17 cellular contexts compared by ENCODE assay signal in genomic region chr6:42113929-42114636, GRCh38. TPM values are rescaled to one million over a fixed set of nuclear protein-coding genes. Genes with fewer than 3 reads are reported as not detected.
DNase-seq lines count a peak whose midpoint lies in the region; ATAC-seq and TF ChIP-seq lines count a peak whose summit lies in the region.
"Had no signal": no experiment of that assay in that cellular context is flagged by ENCODE, and none has a peak within 500 bp of the region (broad histone marks: within the 10 kb centered on the region; RNA-seq: fewer than 3 reads in every experiment).

No MANE protein-coding gene starts in this region.

- no peak overlapping the region for H3K4me2 ChIP-seq in smooth muscle cell

- H3K27me3 ChIP-seq in smooth muscle cell (ENCODE audit: low read depth), result no peaks in the 10 kb centered on the region

- peaks cover 24% of the 10 kb centered on the region for H4K20me1 ChIP-seq in smooth muscle cell (ENCODE audit: low read depth)

- H3F3A ChIP-seq in smooth muscle cell (ENCODE audit: low read depth), result no peaks in the 10 kb centered on the region

- no peaks in the 10 kb centered on the region for H3K36me3 ChIP-seq in smooth muscle cell (ENCODE audit: low read depth)

- TF ChIP-seq CTCF in fibroblast of villous mesenchyme (IDR thresholded peaks at IDR 0.05; ENCODE audit: insufficient read depth, low read depth, low read length), result no peak
- no peak for TF ChIP-seq CTCF in smooth muscle cell (IDR thresholded peaks at IDR 0.05; ENCODE audit: borderline replicate concordance, insufficient read depth, poor library complexity, severe bottlenecking)

- H3K9ac ChIP-seq in smooth muscle cell (ENCODE audit: low read depth), result no peak overlapping the region

- no peaks in the 10 kb centered on the region for H3K9me3 ChIP-seq in smooth muscle cell (replicated peaks; ENCODE audit: low read depth)

- H3K4me3 ChIP-seq in fibroblast of villous mesenchyme (ENCODE audit: low read depth, low read length) (no peak overlapping the region), smooth muscle cell (no peak overlapping the region)

- no peak overlapping the region for H2AFZ ChIP-seq in smooth muscle cell (ENCODE audit: low read depth)

- H3K79me2 ChIP-seq in smooth muscle cell (ENCODE audit: low read depth), result no peaks in the 10 kb centered on the region

- DNase-seq in HT-29 (ENCODE audit: low spot score) (peak; percentile 81), RPMI7951 (ENCODE audit: low read depth) (peak; percentile 87), fibroblast of villous mesenchyme (ENCODE audit: low read depth) (peak; percentile 40), smooth muscle cell (lab: John Stamatoyannopoulos, UW; ENCODE audit: unreplicated experiment) (no peak), DMS53 (lab: John Stamatoyannopoulos, UW) (no peak)
- DNase-seq: activated CD4-positive, alpha-beta memory T cell treated with anti-CD3 and anti-CD28 coated beads for 36 hours; activated gamma-delta T cell treated with Interleukin-2 at 50 U/mL for 16 hours; effector CD8-positive, alpha-beta T cell; left cardiac atrium; NCI-H1048; NCI-H524 treated with DMSO at 0.1 percent for 48 hours; SHP77 had no signal

- no peaks in the 10 kb centered on the region for H3K4me1 ChIP-seq in smooth muscle cell (ENCODE audit: low read depth)

- 44% methylated on average over 5 of the region's 5 CpGs for WGBS in smooth muscle cell (ENCODE audit: low lambda C conversion rate)

- H3K27ac ChIP-seq in smooth muscle cell (ENCODE audit: low read depth), result peak overlapping the region; percentile 32

- ATAC-seq in GM18873 (IDR thresholded peaks at IDR 0.05; ENCODE audit: low FRiP score, unreplicated experiment) (no peak), HG03280 (IDR thresholded peaks at IDR 0.05; ENCODE audit: unreplicated experiment) (no peak)
- ATAC-seq: left cardiac atrium; natural killer cell treated with Interleukin-12 subunit alpha and Interleukin-12 subunit beta and Interleukin-15 and Interleukin-18, amount 100 ng/mL, for 72 hours had no signal

RNA-seq across cellular contexts. Expression of gene C6orf132, which starts 28.3 kb away (rescaled TPM):
- 119 and 136 TPM in 2 replicates for total RNA-seq in HT-29 (2014; rRNA removed; shearing (Covaris generic))
- total RNA-seq in RPMI7951 (2014; rRNA removed; shearing (Covaris generic)), result not detected in 2 replicates
- total RNA-seq in fibroblast of villous mesenchyme (2.6 and 4.3 TPM in 2 replicates), smooth muscle cell (4.5 and 4.9 TPM in 2 replicates)
- 1.4 and 7.0 TPM in 2 replicates for polyA plus RNA-seq in smooth muscle cell
- total RNA-seq: G401 had no signal
- polyA plus RNA-seq: CD14-positive monocyte had no signal

RNA-seq across cellular contexts. Expression of gene GUCA1A, which starts 59.1 kb away (rescaled TPM):
- not detected in 2 replicates for total RNA-seq in HT-29 (2014; rRNA removed; shearing (Covaris generic))
- not detected in 2 replicates for total RNA-seq in RPMI7951 (2014; rRNA removed; shearing (Covaris generic))
- total RNA-seq in fibroblast of villous mesenchyme (0.32 TPM in 1 of 2 replicates, not detected in the other), smooth muscle cell (1.6 and 2.3 TPM in 2 replicates)
- 3.9 and 7.2 TPM in 2 replicates for polyA plus RNA-seq in smooth muscle cell
- total RNA-seq: activated CD4-positive, alpha-beta memory T cell treated with anti-CD3 and anti-CD28 coated beads for 36 hours; G401; left cardiac atrium; natural killer cell treated with Interleukin-12 subunit alpha and Interleukin-12 subunit beta and Interleukin-15 and Interleukin-18, amount 100 ng/mL, for 72 hours had no signal
- polyA plus RNA-seq: CD14-positive monocyte had no signal

Comparison
In these comparisons a context has a peak if more than half of its experiments do, and no peak if none do; other contexts are left out.
1. DNase-seq: peak in HT-29 (single experiment), RPMI7951 (single experiment) and fibroblast of villous mesenchyme (single experiment); none in smooth muscle cell (single experiment) and DMS53 (single experiment).
2. RNA of gene C6orf132, which starts 28.3 kb away (total RNA-seq): 119 to 136 TPM in HT-29; 4.5 to 4.9 TPM in smooth muscle cell, 2.6 to 4.3 TPM in fibroblast of villous mesenchyme and not detected in RPMI7951; every median in the first group is over 10 times any median in the second.